ENCODE assay signal across 9 cellular contexts in the genomic region with DNA sequence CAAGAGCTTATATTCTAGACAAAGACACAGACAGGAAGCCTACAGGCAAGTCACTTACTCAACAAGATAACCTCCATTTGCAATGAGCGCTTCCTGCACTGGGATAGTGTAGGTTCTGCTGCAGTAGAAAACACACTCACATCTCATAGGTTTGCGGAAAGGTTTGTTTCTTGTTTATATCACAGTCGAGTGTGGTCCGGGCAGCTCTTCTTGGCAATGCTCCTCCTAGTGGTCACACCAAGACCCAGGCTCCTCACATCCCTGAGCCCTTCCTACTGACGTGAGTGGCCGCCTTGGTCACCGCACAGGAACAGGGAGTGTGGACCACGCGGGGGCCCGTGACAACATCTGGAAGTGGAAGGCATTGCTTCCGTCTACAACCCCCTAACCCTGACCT. TPM values are rescaled to one million over a fixed set of nuclear protein-coding genes. Genes with fewer than 3 reads are reported as not detected.
DNase-seq lines count a peak whose midpoint lies in the region; ATAC-seq and TF ChIP-seq lines count a peak whose summit lies in the region.
"Had no signal": no experiment of that assay in that cellular context is flagged by ENCODE, and none has a peak within 500 bp of the region (broad histone marks: within the 10 kb centered on the region; RNA-seq: fewer than 3 reads in every experiment).

No MANE protein-coding gene starts in this region.

- H3K27me3 Mint-ChIP-seq in activated T-helper 17 cell treated with anti-CD3 and anti-CD28 coated beads, Interleukin-2, amount 50 U/mL, for 72 hours: peaks cover 57% of the 10 kb centered on the region
- H3K27me3 Mint-ChIP-seq in activated naive CD8-positive, alpha-beta T cell treated with anti-CD3 and anti-CD28 coated beads, Interleukin-2, amount 50 U/mL, for 24 hours: peaks cover 59% of the 10 kb centered on the region

- no peak for ATAC-seq in activated T-helper 17 cell treated with anti-CD3 and anti-CD28 coated beads, Interleukin-2, amount 50 U/mL, for 72 hours (replicated peaks)
- ATAC-seq in activated naive CD8-positive, alpha-beta T cell treated with anti-CD3 and anti-CD28 coated beads, Interleukin-2, amount 50 U/mL, for 24 hours: no peak

- H3K27me3 ChIP-seq in Karpas-422 (ENCODE audit: low read length): 0 out of 2 replicates have a peak, but pooled peaks cover 3% of the 10 kb centered on the region
- H3K27me3 ChIP-seq in brain microvascular endothelial cell (replicated peaks): no peaks in the 10 kb centered on the region
- H3K27me3 ChIP-seq: adrenal gland had no signal

- H3K9ac ChIP-seq in Karpas-422 (ENCODE audit: low read length): no peak overlapping the region

- peak; percentile 68 for TF ChIP-seq CTCF in brain microvascular endothelial cell (IDR thresholded peaks at IDR 0.05; ENCODE audit: low read depth, low read length, missing control alignments)

- no peaks in the 10 kb centered on the region for H3K36me3 Mint-ChIP-seq in activated T-helper 17 cell treated with anti-CD3 and anti-CD28 coated beads, Interleukin-2, amount 50 U/mL, for 72 hours (ENCODE audit: low read depth)
- H3K36me3 Mint-ChIP-seq in activated naive CD8-positive, alpha-beta T cell treated with anti-CD3 and anti-CD28 coated beads, Interleukin-2, amount 50 U/mL, for 24 hours (ENCODE audit: low read depth): no peaks in the 10 kb centered on the region

- H3K4me1 ChIP-seq in Karpas-422 (ENCODE audit: low read length): no peaks in the 10 kb centered on the region
- H3K4me1 ChIP-seq: adrenal gland had no signal

- H3K27ac Mint-ChIP-seq in activated T-helper 17 cell treated with anti-CD3 and anti-CD28 coated beads, Interleukin-2, amount 50 U/mL, for 72 hours: no peak overlapping the region
- no peak overlapping the region for H3K27ac Mint-ChIP-seq in activated naive CD8-positive, alpha-beta T cell treated with anti-CD3 and anti-CD28 coated beads, Interleukin-2, amount 50 U/mL, for 24 hours

- H2AFZ ChIP-seq in Karpas-422 (ENCODE audit: low read length): no peak overlapping the region

- no peaks in the 10 kb centered on the region for H3K9me3 ChIP-seq in Karpas-422 (ENCODE audit: low read length)
- H3K9me3 ChIP-seq: adrenal gland had no signal

- H3K36me3 ChIP-seq in Karpas-422 (ENCODE audit: insufficient read depth, low read length) (no peaks in the 10 kb centered on the region), brain microvascular endothelial cell (replicated peaks) (no peaks in the 10 kb centered on the region)
- H3K36me3 ChIP-seq: adrenal gland had no signal

- DNase-seq in D341Med (ENCODE audit: low spot score) (peak; percentile 75), Karpas-422 (peak; percentile 46), brain microvascular endothelial cell (peak; percentile 7), mesenteric fat pad (ENCODE audit: low spot score) (peak; percentile 74), LoVo (ENCODE audit: low spot score) (no peak)
- no peak for DNase-seq in stimulated activated CD4-positive, alpha-beta T cell treated with anti-CD3 and anti-CD28 coated beads, Interleukin-4, amount 100 ng/mL, for 24 hours
- DNase-seq in activated naive CD8-positive, alpha-beta T cell treated with anti-CD3 and anti-CD28 coated beads, Interleukin-2, amount 50 U/mL, for 24 hours: no peak

- no peak overlapping the region for H3K4me3 ChIP-seq in Karpas-422 (ENCODE audit: low read length)
- H3K4me3 ChIP-seq in brain microvascular endothelial cell (ENCODE audit: low read depth, low read length): no peak overlapping the region
- H3K4me3 ChIP-seq: adrenal gland had no signal

- H3K4me1 Mint-ChIP-seq in activated T-helper 17 cell treated with anti-CD3 and anti-CD28 coated beads, Interleukin-2, amount 50 U/mL, for 72 hours: no peaks in the 10 kb centered on the region
- H3K4me1 Mint-ChIP-seq in activated naive CD8-positive, alpha-beta T cell treated with anti-CD3 and anti-CD28 coated beads, Interleukin-2, amount 50 U/mL, for 24 hours: no peaks in the 10 kb centered on the region

- no peak overlapping the region for H3K4me3 Mint-ChIP-seq in activated T-helper 17 cell treated with anti-CD3 and anti-CD28 coated beads, Interleukin-2, amount 50 U/mL, for 72 hours
- H3K4me3 Mint-ChIP-seq in activated naive CD8-positive, alpha-beta T cell treated with anti-CD3 and anti-CD28 coated beads, Interleukin-2, amount 50 U/mL, for 24 hours: no peak overlapping the region

- in situ Hi-C loops in brain microvascular endothelial cell (cut with HindIII; ENCODE audit: low pct_ligation_motif_present, low sequenced_read_pairs): no loop called here

- H4K20me1 ChIP-seq in Karpas-422 (ENCODE audit: insufficient read depth, low read depth, low read length): no peaks in the 10 kb centered on the region

- H3K9me2 ChIP-seq in Karpas-422 (replicated peaks; ENCODE audit: insufficient read depth, low read length): no peaks in the 10 kb centered on the region

- no peaks in the 10 kb centered on the region for H3K79me2 ChIP-seq in Karpas-422 (ENCODE audit: low read length)

- H3K9me3 Mint-ChIP-seq in activated T-helper 17 cell treated with anti-CD3 and anti-CD28 coated beads, Interleukin-2, amount 50 U/mL, for 72 hours: no peaks in the 10 kb centered on the region
- peaks cover 13% of the 10 kb centered on the region for H3K9me3 Mint-ChIP-seq in activated naive CD8-positive, alpha-beta T cell treated with anti-CD3 and anti-CD28 coated beads, Interleukin-2, amount 50 U/mL, for 24 hours

- H3K27ac ChIP-seq in Karpas-422 (ENCODE audit: low read length) (no peak overlapping the region), brain microvascular endothelial cell (no peak overlapping the region)
- H3K27ac ChIP-seq: adrenal gland had no signal

- H3K4me2 ChIP-seq in Karpas-422 (ENCODE audit: low read depth, low read length, poor library complexity, severe bottlenecking): no peak overlapping the region

RNA-seq across cellular contexts. Expression of gene RBFOX3, which starts 48.0 kb away (rescaled TPM):
- not detected in 2 replicates for total RNA-seq in Karpas-422 (2014; rRNA removed; shearing (Covaris generic); ENCODE audit: low replicate concordance)
- total RNA-seq in mesenteric fat pad: 0.45 TPM
- not detected for total RNA-seq in activated T-helper 17 cell treated with anti-CD3 and anti-CD28 coated beads, Interleukin-2, amount 50 U/mL, for 72 hours

Comparison
In these comparisons a context has a peak if more than half of its experiments do, and no peak if none do; other contexts are left out.
1. DNase-seq: peak in D341Med (single experiment), Karpas-422 (single experiment), brain microvascular endothelial cell (single experiment) and mesenteric fat pad (single experiment); none in LoVo (single experiment), stimulated activated CD4-positive, alpha-beta T cell treated with anti-CD3 and anti-CD28 coated beads, Interleukin-4, amount 100 ng/mL, for 24 hours (single experiment) and activated naive CD8-positive, alpha-beta T cell treated with anti-CD3 and anti-CD28 coated beads, Interleukin-2, amount 50 U/mL, for 24 hours (single experiment).